19 cellular contexts compared by ENCODE assay signal in genomic region chr12:52857500-52857899, GRCh38. TPM values are rescaled to one million over a fixed set of nuclear protein-coding genes. Genes with fewer than 3 reads are reported as not detected.
"Had no signal": no experiment of that assay in that cellular context is flagged by ENCODE, and none has a peak within 500 bp of the region (broad histone marks: within the 10 kb centered on the region; RNA-seq: fewer than 3 reads in every experiment).

No MANE protein-coding gene starts in this region.

- H3K9me3 ChIP-seq: gastroesophageal sphincter, mucosa of descending colon, ovary had no signal

- DNase-seq: cerebellar nuclear complex; erythroblast; immature natural killer cell; left cardiac atrium; left ventricle myocardium superior; mucosa of descending colon; naive thymus-derived CD8-positive, alpha-beta T cell; ovary; right cardiac atrium; small intestine; stimulated activated CD4-positive, alpha-beta T cell treated with anti-CD3 and anti-CD28 coated beads, Interleukin-12 subunit alpha, Interleukin-12 subunit beta, amount 100 ng/mL, for 4 hours; stimulated activated naive CD4-positive, alpha-beta T cell had no signal

- ATAC-seq: gastroesophageal sphincter; left cardiac atrium; left ventricle myocardium superior; mucosa of descending colon; naive thymus-derived CD8-positive, alpha-beta T cell; right cardiac atrium had no signal

- H3K27ac ChIP-seq: gastroesophageal sphincter, ovary had no signal

- H3K27me3 ChIP-seq: gastroesophageal sphincter, ovary had no signal

- H3K4me3 ChIP-seq: gastroesophageal sphincter, lung, mucosa of descending colon, ovary had no signal

- H3K36me3 ChIP-seq: gastroesophageal sphincter, ovary had no signal

RNA-seq across cellular contexts. Expression of gene KRT78, which starts 8.7 kb away (rescaled TPM):
- total RNA-seq: fibroblast of villous mesenchyme; kidney; left cardiac atrium; left ventricle myocardium superior; lung; mucosa of descending colon; naive thymus-derived CD8-positive, alpha-beta T cell; progenitor cell of endocrine pancreas; right cardiac atrium; urinary bladder had no signal
- polyA plus RNA-seq: naive thymus-derived CD8-positive, alpha-beta T cell; neural cell; ovary; urinary bladder had no signal

RNA-seq across cellular contexts. Expression of gene KRT79, which starts 23.4 kb away (rescaled TPM):
- total RNA-seq: fibroblast of villous mesenchyme; gastroesophageal sphincter; kidney; left ventricle myocardium superior; mucosa of descending colon; naive thymus-derived CD8-positive, alpha-beta T cell; ovary; progenitor cell of endocrine pancreas; right cardiac atrium; urinary bladder had no signal
- polyA plus RNA-seq: immature natural killer cell; naive thymus-derived CD8-positive, alpha-beta T cell; neural cell; ovary; urinary bladder had no signal

RNA-seq across cellular contexts. Expression of gene KRT4, which starts 43.6 kb away (rescaled TPM):
- total RNA-seq: fibroblast of villous mesenchyme; kidney; left cardiac atrium; left ventricle myocardium superior; mucosa of descending colon; naive thymus-derived CD8-positive, alpha-beta T cell; right cardiac atrium had no signal
- polyA plus RNA-seq: immature natural killer cell; naive thymus-derived CD8-positive, alpha-beta T cell; neural cell; ovary; urinary bladder had no signal

RNA-seq across cellular contexts. Expression of gene KRT8, which starts 47.4 kb away (rescaled TPM):
- polyA plus RNA-seq: immature natural killer cell; naive thymus-derived CD8-positive, alpha-beta T cell had no signal
